In genomic region chr6:7467007-7467897, GRCh38 we compare ENCODE assay signal across 16 cellular contexts.
DNase-seq lines count a peak whose midpoint lies in the region; ATAC-seq and TF ChIP-seq lines count a peak whose summit lies in the region.
"Had no signal": no experiment of that assay in that cellular context is flagged by ENCODE, and none has a peak within 500 bp of the region (broad histone marks: within the 10 kb centered on the region; RNA-seq: fewer than 3 reads in every experiment).

No MANE protein-coding gene starts in this region.

- H3K27ac ChIP-seq in right atrium auricular region = peak overlapping the region in 1 of 2 donors; percentile 85
- H3K27ac ChIP-seq in ectodermal cell (ENCODE audit: insufficient read depth, low read depth, low read length, poor library complexity, severe bottlenecking) = peak overlapping the region; percentile 33
- H3K27ac ChIP-seq in left lung = no peak overlapping the region
- no peak overlapping the region for H3K27ac ChIP-seq in WERI-Rb-1
- H3K27ac ChIP-seq: parathyroid adenoma had no signal

- POLR2A ChIA-PET in naive thymus-derived CD8-positive, alpha-beta T cell (lab: Charles Lee) = no interaction called here

- no peak overlapping the region for H3K4me3 ChIP-seq in right atrium auricular region
- H3K4me3 ChIP-seq in ectodermal cell (ENCODE audit: insufficient read depth, low read depth, low read length) = no peak overlapping the region
- no peak overlapping the region for H3K4me3 ChIP-seq in left lung
- H3K4me3 ChIP-seq in WERI-Rb-1 (ENCODE audit: low read depth, low read length) = no peak overlapping the region

- peaks cover 0 to 3% (median 0%) of the 10 kb centered on the region in 3 donors for H3K36me3 Mint-ChIP-seq in naive thymus-derived CD8-positive, alpha-beta T cell
- H3K36me3 Mint-ChIP-seq: WTC11 had no signal

- H3K36me3 ChIP-seq in right atrium auricular region = no peaks in the 10 kb centered on the region
- no peaks in the 10 kb centered on the region for H3K36me3 ChIP-seq in ectodermal cell (ENCODE audit: control insufficient read depth, insufficient read depth, low read length)
- H3K36me3 ChIP-seq in left lung = no peaks in the 10 kb centered on the region
- H3K36me3 ChIP-seq in WERI-Rb-1 = no peaks in the 10 kb centered on the region

- no peak overlapping the region for H3K27ac Mint-ChIP-seq in naive thymus-derived CD8-positive, alpha-beta T cell
- H3K27ac Mint-ChIP-seq: CD4-positive, CD25-positive, alpha-beta regulatory T cell; WTC11 had no signal

- intact Hi-C loops in Right ventricle myocardium inferior (cut with DNase I) = loop anchor here (2.0 to 5.0 kb wide), 2 partner anchors 40 to 74 kb away; partner anchors contain the start of gene DSP
- intact Hi-C loops in left lung (cut with DNase I) = no loop called here

- no peaks in the 10 kb centered on the region for H3K27me3 ChIP-seq in right atrium auricular region
- H3K27me3 ChIP-seq in ectodermal cell (ENCODE audit: control insufficient read depth, insufficient read depth, low read length, poor library complexity, severe bottlenecking) = no peaks in the 10 kb centered on the region
- H3K27me3 ChIP-seq in left lung = no peaks in the 10 kb centered on the region
- no peaks in the 10 kb centered on the region for H3K27me3 ChIP-seq in WERI-Rb-1 (ENCODE audit: insufficient read depth, low read depth, severe bottlenecking)

- TF ChIP-seq CTCF in right atrium auricular region (IDR thresholded peaks at IDR 0.05) (no peak), left lung (IDR thresholded peaks at IDR 0.05) (no peak), WERI-Rb-1 (IDR thresholded peaks at IDR 0.05; ENCODE audit: low read depth, low read length) (no peak)

- H3K9me3 Mint-ChIP-seq in naive thymus-derived CD8-positive, alpha-beta T cell = no peaks in the 10 kb centered on the region
- H3K9me3 Mint-ChIP-seq: WTC11 had no signal

- H3K9me3 ChIP-seq in right atrium auricular region = no peaks in the 10 kb centered on the region
- H3K9me3 ChIP-seq in ectodermal cell (ENCODE audit: control insufficient read depth, low read length) = no peaks in the 10 kb centered on the region
- H3K9me3 ChIP-seq in left lung = no peaks in the 10 kb centered on the region
- no peaks in the 10 kb centered on the region for H3K9me3 ChIP-seq in WERI-Rb-1 (ENCODE audit: severe bottlenecking)

- H3K4me1 Mint-ChIP-seq in naive thymus-derived CD8-positive, alpha-beta T cell = peaks cover 1 to 6% (median 3%) of the 10 kb centered on the region in 4 donors

- DNase-seq in Right ventricle myocardium inferior (ENCODE audit: missing footprints) (no peak), right atrium auricular region (ENCODE audit: low spot score) (no peak), left lung (no peak), NCI-H748 treated with DMSO at 0.1 percent for 48 hours (lab: John Stamatoyannopoulos, UW) (no peak), WERI-Rb-1 (no peak)
- DNase-seq in naive thymus-derived CD8-positive, alpha-beta T cell = no peak
- DNase-seq: activated gamma-delta T cell treated with Interleukin-2 at 50 U/mL for 16 hours; CD4-positive, CD25-positive, alpha-beta regulatory T cell; effector memory CD4-positive, alpha-beta T cell; Kasumi-1; NCI-H1694; NCI-H524 treated with DMSO at 0.1 percent for 48 hours had no signal

- ATAC-seq in Right ventricle myocardium inferior (peak; percentile 56), left lung (peak; percentile 48), GM19452 (IDR thresholded peaks at IDR 0.05; ENCODE audit: unreplicated experiment) (no peak)
- ATAC-seq in naive thymus-derived CD8-positive, alpha-beta T cell = no peak
- ATAC-seq: WTC11 had no signal

- peaks cover 0 to 21% of the 10 kb centered on the region in 2 donors for H3K4me1 ChIP-seq in right atrium auricular region
- H3K4me1 ChIP-seq in ectodermal cell (ENCODE audit: control insufficient read depth, insufficient read depth, low read length) = peaks cover 17% of the 10 kb centered on the region
- peaks cover 0 to 7% of the 10 kb centered on the region in 2 donors for H3K4me1 ChIP-seq in left lung

- peaks cover 0 to 8% (median 7%) of the 10 kb centered on the region in 5 donors for H3K27me3 Mint-ChIP-seq in naive thymus-derived CD8-positive, alpha-beta T cell

- H3K4me3 Mint-ChIP-seq in naive thymus-derived CD8-positive, alpha-beta T cell = no peak overlapping the region
- H3K4me3 Mint-ChIP-seq: CD4-positive, CD25-positive, alpha-beta regulatory T cell; WTC11 had no signal

- WGBS in ectodermal cell, 2 experiments = 87 to 89% methylated on average over 13 of the region's 13 CpGs

Comparison
In these comparisons a context has a peak if more than half of its experiments do, and no peak if none do; other contexts are left out.
1. ATAC-seq: peak in Right ventricle myocardium inferior (single experiment) and left lung (single experiment); none in naive thymus-derived CD8-positive, alpha-beta T cell (0 of 2) and GM19452 (single experiment).